In genomic region chrX:153580700-153581386, GRCh38 we compare ENCODE assay signal across 2 cellular contexts.
TF ChIP-seq lines count a peak whose summit lies in the region.

No MANE protein-coding gene starts in this region.

TF ChIP-seq in A549, 52 proteins besides CTCF, POLR2A, EP300 and RAD21 (continued from another document):
- TF ChIP-seq REST (IDR thresholded peaks at IDR 0.05) = no peak
- TF ChIP-seq NFE2L2 (conservative IDR thresholded peaks at IDR 0.05; ENCODE audit: low read length) = no peak
- no peak for TF ChIP-seq E2F6 (IDR thresholded peaks at IDR 0.05; ENCODE audit: borderline replicate concordance, low read depth)
- TF ChIP-seq BHLHE40 (IDR thresholded peaks at IDR 0.05; ENCODE audit: low read depth, low read length) = no peak
- no peak for TF ChIP-seq JUN (IDR thresholded peaks at IDR 0.05)
- no peak for TF ChIP-seq CBX2 (IDR thresholded peaks at IDR 0.05; ENCODE audit: borderline replicate concordance, low read depth)
- TF ChIP-seq BCL3 (IDR thresholded peaks at IDR 0.05) = no peak
- no peak for TF ChIP-seq FOXS1 (CRISPR knock-in tag; IDR thresholded peaks at IDR 0.05)
- TF ChIP-seq HOXA7 (CRISPR knock-in tag; IDR thresholded peaks at IDR 0.05) = no peak
- TF ChIP-seq ATOH8 (CRISPR knock-in tag; IDR thresholded peaks at IDR 0.05; ENCODE audit: low read depth) = no peak
- TF ChIP-seq RFX5 (IDR thresholded peaks at IDR 0.05) = no peak
- TF ChIP-seq NR3C1 (IDR thresholded peaks at IDR 0.05) = no peak
- TF ChIP-seq NPAS2 (CRISPR knock-in tag; IDR thresholded peaks at IDR 0.05; ENCODE audit: borderline replicate concordance) = no peak
- TF ChIP-seq JUNB (IDR thresholded peaks at IDR 0.05) = no peak
- TF ChIP-seq CBX8 (IDR thresholded peaks at IDR 0.05) = no peak
- no peak for TF ChIP-seq CHD4 (IDR thresholded peaks at IDR 0.05; ENCODE audit: borderline replicate concordance)
- no peak for TF ChIP-seq TFCP2L1 (CRISPR knock-in tag; IDR thresholded peaks at IDR 0.05)

TF ChIP-seq in H1, 55 proteins besides CTCF, POLR2A, EP300 and RAD21 (continued from another document):
- TF ChIP-seq USF2 (IDR thresholded peaks at IDR 0.05; ENCODE audit: low read length) (no peak), POU5F1 (IDR thresholded peaks at IDR 0.05; ENCODE audit: low read depth, low read length) (no peak), CTBP2 (IDR thresholded peaks at IDR 0.05; ENCODE audit: borderline replicate concordance, insufficient read depth, insufficient read length, low read length) (no peak), CBX5 (IDR thresholded peaks at IDR 0.05; ENCODE audit: low read depth, low read length) (no peak)
